ENCODE assay signal across 20 cellular contexts in genomic region chr11:96358321-96358720, GRCh38.
"Had no signal": no experiment of that assay in that cellular context is flagged by ENCODE, and none has a peak within 500 bp of the region (broad histone marks: within the 10 kb centered on the region; RNA-seq: fewer than 3 reads in every experiment).

No MANE protein-coding gene starts in this region.

- H3K27ac ChIP-seq: cardiac muscle cell, epithelial cell of prostate, neutrophil, pancreas, right lobe of liver, thoracic aorta, upper lobe of left lung had no signal

- H3K4me3 Mint-ChIP-seq: activated naive CD4-positive, alpha-beta T cell treated with anti-CD3 and anti-CD28 coated beads for 36 hours; activated T-helper 17 cell treated with anti-CD3 and anti-CD28 coated beads, Interleukin-2, amount 50 U/mL, for 72 hours; naive B cell; T-helper 2 cell treated with Interferon-gamma antibody and Interleukin-4, amounts not matched to agents 5 μg/mL and 100 μg/mL, for 36 hours had no signal

- H3K27me3 ChIP-seq: cardiac muscle cell, neutrophil, pancreas, right lobe of liver, upper lobe of left lung had no signal

- H3K27ac Mint-ChIP-seq: activated naive CD4-positive, alpha-beta T cell treated with anti-CD3 and anti-CD28 coated beads for 36 hours; activated T-helper 17 cell treated with anti-CD3 and anti-CD28 coated beads, Interleukin-2, amount 50 U/mL, for 72 hours; naive B cell had no signal

- ATAC-seq: left ventricle myocardium superior, mucosa of descending colon, pancreas, right lobe of liver had no signal

- DNase-seq: activated CD4-positive, alpha-beta T cell treated with anti-CD3 and anti-CD28 coated beads for 4 hours; activated naive CD4-positive, alpha-beta T cell treated with anti-CD3 and anti-CD28 coated beads for 36 hours; amniotic stem cell; foreskin fibroblast; left ventricle myocardium superior; mucosa of descending colon; naive B cell; pancreas; right lobe of liver; SK-N-SH; small intestine; stimulated activated CD4-positive, alpha-beta T cell treated with anti-CD3 and anti-CD28 coated beads, Interleukin-15, amount 100 ng/mL, for 24 hours; stimulated activated CD4-positive, alpha-beta T cell treated with anti-CD3 and anti-CD28 coated beads, Interleukin-2, amount 100 ng/mL, for 48 hours; upper lobe of left lung had no signal

- H3K27me3 Mint-ChIP-seq: activated T-helper 17 cell treated with anti-CD3 and anti-CD28 coated beads, Interleukin-2, amount 50 U/mL, for 72 hours; naive B cell had no signal

- H3K36me3 ChIP-seq: pancreas had no signal

- H3K9me3 Mint-ChIP-seq: activated naive CD4-positive, alpha-beta T cell treated with anti-CD3 and anti-CD28 coated beads for 36 hours; activated T-helper 17 cell treated with anti-CD3 and anti-CD28 coated beads, Interleukin-2, amount 50 U/mL, for 72 hours; naive B cell; T-helper 2 cell treated with Interferon-gamma antibody and Interleukin-4, amounts not matched to agents 5 μg/mL and 100 μg/mL, for 36 hours had no signal

- H3K4me3 ChIP-seq: cardiac muscle cell, mucosa of descending colon, pancreas, right lobe of liver, thoracic aorta, upper lobe of left lung had no signal

- H3K9me3 ChIP-seq: mucosa of descending colon, neutrophil, pancreas, right lobe of liver, SK-N-SH, thoracic aorta, upper lobe of left lung had no signal

- H3K4me1 ChIP-seq: pancreas, right lobe of liver, upper lobe of left lung had no signal
